Comparison of ENCODE assay signal across 2 cellular contexts in genomic region chr6:128067446-128068109, GRCh38.
TF ChIP-seq lines count a peak whose summit lies in the region.

No MANE protein-coding gene starts in this region.

TF ChIP-seq in GM23338, 12 proteins besides CTCF, POLR2A, EP300 and RAD21:
- TF ChIP-seq ETS1 (IDR thresholded peaks at IDR 0.05): no peak
- no peak for TF ChIP-seq ZNF331 (CRISPR knock-in tag; IDR thresholded peaks at IDR 0.05; ENCODE audit: low read depth)
- TF ChIP-seq ZNF462 (CRISPR knock-in tag; IDR thresholded peaks at IDR 0.05): no peak
- no peak for TF ChIP-seq NANOG (IDR thresholded peaks at IDR 0.05; ENCODE audit: borderline replicate concordance)

TF ChIP-seq in H1, 55 proteins besides CTCF, POLR2A, EP300 and RAD21:
- no peak for TF ChIP-seq SP1 (IDR thresholded peaks at IDR 0.05; ENCODE audit: low read depth, low read length)
- TF ChIP-seq CEBPB (IDR thresholded peaks at IDR 0.05; ENCODE audit: low read depth, low read length): peak; percentile 82
- no peak for TF ChIP-seq BCL11A (IDR thresholded peaks at IDR 0.05; ENCODE audit: low read depth in 2 of 2, low read length in 2 of 2)
- TF ChIP-seq SAP30 (IDR thresholded peaks at IDR 0.05; ENCODE audit: insufficient read depth, insufficient replicate concordance, low read length): no peak
- TF ChIP-seq GABPA (IDR thresholded peaks at IDR 0.05; ENCODE audit: borderline replicate concordance, insufficient read depth, low read length): no peak
- TF ChIP-seq SP2 (IDR thresholded peaks at IDR 0.05; ENCODE audit: low read length): no peak
